Comparison of ENCODE assay signal across 13 cellular contexts in the genomic region with DNA sequence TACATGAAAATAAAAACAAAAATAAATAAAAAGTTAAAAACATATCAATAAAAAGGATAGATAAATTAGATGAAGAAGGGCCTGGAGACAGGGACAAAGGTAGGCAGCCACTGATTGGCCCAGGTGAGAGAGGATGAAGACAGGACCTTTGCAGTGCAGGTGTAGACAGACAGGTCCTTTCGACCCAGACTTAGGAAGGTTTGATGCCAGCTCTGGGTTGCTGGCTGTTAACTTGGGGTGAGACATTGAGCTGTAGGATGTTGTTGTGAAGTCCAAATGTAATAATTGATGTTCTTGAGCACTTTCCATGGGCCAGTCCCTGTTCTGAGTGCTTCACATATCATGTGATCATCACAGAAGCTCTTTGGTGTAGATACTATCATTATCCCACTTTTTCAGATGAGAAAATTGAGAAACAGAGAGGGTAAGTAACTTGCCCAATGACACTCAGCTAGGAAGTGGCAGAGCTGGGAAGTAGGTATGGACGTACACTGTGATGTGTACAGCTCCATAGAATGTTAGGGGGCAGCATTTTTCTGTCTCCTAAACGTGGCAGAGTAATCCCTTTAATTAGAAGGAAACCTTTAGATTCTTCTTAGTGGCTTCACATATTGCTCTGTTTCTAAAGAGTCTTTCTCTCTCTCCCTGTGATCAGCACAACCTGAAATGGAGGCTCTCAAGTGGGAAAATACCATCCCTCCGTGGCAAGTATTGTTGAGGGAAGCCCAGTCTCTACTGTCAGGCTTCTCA.
DNase-seq lines count a peak whose midpoint lies in the region; ATAC-seq, FAIRE-seq and TF ChIP-seq lines count a peak whose summit lies in the region.
"Had no signal": no experiment of that assay in that cellular context is flagged by ENCODE, and none has a peak within 500 bp of the region (broad histone marks: within the 10 kb centered on the region; RNA-seq: fewer than 3 reads in every experiment).

No MANE protein-coding gene starts in this region.

- H3K27ac Mint-ChIP-seq in activated naive CD4-positive, alpha-beta T cell treated with anti-CD3 and anti-CD28 coated beads, Interleukin-2, amount 50 U/mL, for 72 hours, result peak overlapping the region; percentile 37 to 83
- H3K27ac Mint-ChIP-seq in activated naive CD4-positive, alpha-beta T cell treated with anti-CD3 and anti-CD28 coated beads, Interleukin-2, amount 10 ng/mL, durations not matched to agents 7 days and 5 days, result no peak overlapping the region
- no peak overlapping the region for H3K27ac Mint-ChIP-seq in mesothelial cell of epicardium
- H3K27ac Mint-ChIP-seq: T-helper 1 cell treated with Interleukin-12 subunit alpha and Interleukin-12 subunit beta and Interleukin-4 antibody, amounts not matched to agents 30 μg/mL and 1 μg/mL, for 36 hours had no signal

- 27% methylated on average over 4 of the region's 4 CpGs for WGBS in GM12878 (ENCODE audit: insufficient coverage, insufficient replicate concordance, low lambda C conversion rate, missing lambda C conversion rate)

- POLR2A ChIA-PET in GM12878 (lab: Charles Lee), result interaction anchor here (0.9 kb wide), 1 partner anchor 164 kb away, joined by 4 read pairs; no protein-coding TSS in a partner anchor

- no peaks in the 10 kb centered on the region; the same call in 1 of the 2 replicates for H3K79me2 ChIP-seq in GM12878 (ENCODE audit: control insufficient read depth, insufficient read depth, low read length)

- SMC1A ChIA-PET in GM12878 (lab: Charles Lee; ENCODE audit: uncharacterized antibody, unreplicated experiment), result interaction anchor here (0.6 to 5.0 kb wide), 54 partner anchors 12 to 798 kb away, joined by 3 to 66 read pairs (median 4); no protein-coding TSS in a partner anchor

- TF ChIP-seq RAD21 in GM12878 (IDR thresholded peaks at IDR 0.05; ENCODE audit: insufficient read depth, low read depth, low read length), result no peak

- H3K9me3 ChIP-seq in GM12878 (replicated peaks; ENCODE audit: control insufficient read depth, insufficient read depth, low read length) (no peaks in the 10 kb centered on the region), stomach smooth muscle (ENCODE audit: control insufficient read depth in 2 of 2, low read length in 2 of 2) (no peaks in the 10 kb centered on the region)
- H3K9me3 ChIP-seq: adrenal gland, ovary had no signal

- in situ Hi-C loops in GM12878 (cut with MboI), result no loop called here

- H3K36me3 Mint-ChIP-seq in activated naive CD4-positive, alpha-beta T cell treated with anti-CD3 and anti-CD28 coated beads, Interleukin-2, amount 50 U/mL, for 72 hours, result no peaks in the 10 kb centered on the region
- no peaks in the 10 kb centered on the region for H3K36me3 Mint-ChIP-seq in activated naive CD4-positive, alpha-beta T cell treated with anti-CD3 and anti-CD28 coated beads, Interleukin-2, amount 10 ng/mL, durations not matched to agents 7 days and 5 days
- no peaks in the 10 kb centered on the region for H3K36me3 Mint-ChIP-seq in mesothelial cell of epicardium

- peak overlapping the region; percentile 84 for H2AFZ ChIP-seq in GM12878 (ENCODE audit: control insufficient read depth, low read depth, low read length)

- H3K4me1 ChIP-seq in GM12878 (ENCODE audit: control insufficient read depth, insufficient read depth, low read length) (peaks cover 3% of the 10 kb centered on the region; the same call in 1 of the 2 replicates), stomach smooth muscle (ENCODE audit: control insufficient read depth, insufficient read depth, low read length) (no peaks in the 10 kb centered on the region)
- H3K4me1 ChIP-seq: adrenal gland had no signal

- H3K36me3 ChIP-seq in GM12878 (ENCODE audit: control insufficient read depth in 2 of 2, insufficient read depth in 2 of 2, low read length in 1 of 2) (no peaks in the 10 kb centered on the region), stomach smooth muscle (ENCODE audit: control insufficient read depth in 2 of 2, insufficient read depth in 2 of 2, low read length in 2 of 2) (no peaks in the 10 kb centered on the region)
- H3K36me3 ChIP-seq: adrenal gland, ovary had no signal

- TF ChIP-seq POLR2A in GM12878 (IDR thresholded peaks at IDR 0.05; ENCODE audit: low read depth, low read length), result no peak

- no peak overlapping the region for H3K4me3 Mint-ChIP-seq in activated naive CD4-positive, alpha-beta T cell treated with anti-CD3 and anti-CD28 coated beads, Interleukin-2, amount 10 ng/mL, durations not matched to agents 7 days and 5 days
- no peak overlapping the region for H3K4me3 Mint-ChIP-seq in mesothelial cell of epicardium
- H3K4me3 Mint-ChIP-seq: T-helper 1 cell treated with Interleukin-12 subunit alpha and Interleukin-12 subunit beta and Interleukin-4 antibody, amounts not matched to agents 30 μg/mL and 1 μg/mL, for 36 hours had no signal

- H3K9me3 Mint-ChIP-seq in activated naive CD4-positive, alpha-beta T cell treated with anti-CD3 and anti-CD28 coated beads, Interleukin-2, amount 50 U/mL, for 72 hours, result no peaks in the 10 kb centered on the region
- H3K9me3 Mint-ChIP-seq in activated naive CD4-positive, alpha-beta T cell treated with anti-CD3 and anti-CD28 coated beads, Interleukin-2, amount 10 ng/mL, durations not matched to agents 7 days and 5 days, result no peaks in the 10 kb centered on the region
- no peaks in the 10 kb centered on the region for H3K9me3 Mint-ChIP-seq in mesothelial cell of epicardium
- H3K9me3 Mint-ChIP-seq: T-helper 1 cell treated with Interleukin-12 subunit alpha and Interleukin-12 subunit beta and Interleukin-4 antibody, amounts not matched to agents 30 μg/mL and 1 μg/mL, for 36 hours had no signal

- RAD21 ChIA-PET in GM12878 (lab: Charles Lee; ENCODE audit: unreplicated experiment), result interaction anchor here (0.5 to 5.2 kb wide), 38 partner anchors 13 to 975 kb away, joined by 3 to 89 read pairs (median 6); a partner anchor contains a TSS

- no peak overlapping the region for H3K4me2 ChIP-seq in GM12878 (ENCODE audit: control insufficient read depth, insufficient read depth)

- no peak for TF ChIP-seq EP300 in GM12878 (IDR thresholded peaks at IDR 0.05; ENCODE audit: borderline replicate concordance in 1 of 2, control insufficient read depth in 1 of 2, low read depth in 2 of 2, low read length in 2 of 2)

- BruUV-seq in GM12878 (replicated peaks; lab: Mats Ljungman, UMichigan), result no TSS peak

- no peak for TF ChIP-seq CTCF in GM12878 (IDR thresholded peaks at IDR 0.05 in 2 of 3, conservative IDR thresholded peaks at IDR 0.05 in 1 of 3; ENCODE audit: control insufficient read depth in 2 of 3, extremely low read depth in 1 of 3, insufficient read depth in 1 of 3, low read depth in 3 of 3, low read length in 3 of 3)
- no peak for TF ChIP-seq CTCF in mesothelial cell of epicardium (IDR thresholded peaks at IDR 0.05; ENCODE audit: unreplicated experiment)

- H3K27me3 ChIP-seq in GM12878 (replicated peaks in 1 of 2; ENCODE audit: control insufficient read depth in 2 of 2, insufficient read depth in 2 of 2, low read length in 1 of 2), result no peaks in the 10 kb centered on the region
- H3K27me3 ChIP-seq in stomach smooth muscle (ENCODE audit: control insufficient read depth in 1 of 2, insufficient read depth in 2 of 2, low read length in 2 of 2), result peaks cover 0 to 2% of the 10 kb centered on the region in 2 donors
- H3K27me3 ChIP-seq: adrenal gland, ovary had no signal

- peaks cover 11% of the 10 kb centered on the region for H3K27me3 Mint-ChIP-seq in activated naive CD4-positive, alpha-beta T cell treated with anti-CD3 and anti-CD28 coated beads, Interleukin-2, amount 10 ng/mL, durations not matched to agents 7 days and 5 days
- peaks cover 2% of the 10 kb centered on the region for H3K27me3 Mint-ChIP-seq in mesothelial cell of epicardium (ENCODE audit: low read depth)

- peaks cover 2% of the 10 kb centered on the region for H3K4me1 Mint-ChIP-seq in activated naive CD4-positive, alpha-beta T cell treated with anti-CD3 and anti-CD28 coated beads, Interleukin-2, amount 10 ng/mL, durations not matched to agents 7 days and 5 days
- H3K4me1 Mint-ChIP-seq in mesothelial cell of epicardium, result peaks cover 21% of the 10 kb centered on the region

- no peaks in the 10 kb centered on the region for H4K20me1 ChIP-seq in GM12878 (ENCODE audit: control insufficient read depth, insufficient read depth)

- peak; percentile 27 to 34 for ATAC-seq in activated naive CD4-positive, alpha-beta T cell treated with anti-CD3 and anti-CD28 coated beads, Interleukin-2, amount 50 U/mL, for 72 hours
- ATAC-seq in HG02981 (IDR thresholded peaks at IDR 0.05; ENCODE audit: unreplicated experiment) (peak; percentile 26), GM12878 (peak; percentile 59; the same call in 2 of the 3 replicates)

- no peak for FAIRE-seq in GM12878 (lab: Jason Lieb, UNC)

- H3K4me3 ChIP-seq in GM12878, result no peak overlapping the region
- H3K4me3 ChIP-seq in stomach smooth muscle (ENCODE audit: low read length in 2 of 2), result peak overlapping the region; percentile 3 to 13
- H3K4me3 ChIP-seq: adrenal gland, ovary had no signal

- CTCF ChIA-PET in activated naive CD4-positive, alpha-beta T cell treated with anti-CD3 and anti-CD28 coated beads, Interleukin-2, amount 10 ng/mL, durations not matched to agents 7 days and 5 days (lab: Charles Lee), result interaction anchor here (0.7 to 6.7 kb wide), 46 partner anchors 9 to 359 kb away, joined by 3 to 142 read pairs (median 4); no protein-coding TSS in a partner anchor
- CTCF ChIA-PET in GM12878 (lab: Yijun Ruan, JAX), result interaction anchor here (0.5 to 6.7 kb wide), 64 partner anchors 9 to 797 kb away, joined by 3 to 135 read pairs (median 4); a partner anchor contains a TSS

- H3K27ac ChIP-seq in GM12878 (ENCODE audit: control insufficient read depth, insufficient read depth) (no peak overlapping the region), stomach smooth muscle (ENCODE audit: low read length) (no peak overlapping the region)
- H3K27ac ChIP-seq: adrenal gland, HL-60, ovary had no signal

- no peak overlapping the region for H3K9ac ChIP-seq in GM12878 (ENCODE audit: control insufficient read depth, insufficient read depth, low read length)
- peak overlapping the region in 1 of 2 donors; percentile 13 for H3K9ac ChIP-seq in stomach smooth muscle (ENCODE audit: low read length in 2 of 2)

- DNase-seq in activated naive CD4-positive, alpha-beta T cell treated with anti-CD3 and anti-CD28 coated beads, Interleukin-2, amount 50 U/mL, for 72 hours (ENCODE audit: low spot score in 2 of 2), result no peak
- no peak for DNase-seq in activated naive CD4-positive, alpha-beta T cell treated with anti-CD3 and anti-CD28 coated beads, Interleukin-2, amount 10 ng/mL, durations not matched to agents 7 days and 5 days
- DNase-seq in GM12878 (ENCODE audit: low read depth, low spot score) (no peak), NCI-H1105 (lab: John Stamatoyannopoulos, UW) (no peak), mesothelial cell of epicardium (ENCODE audit: low spot score in 2 of 2, unreplicated experiment in 2 of 2) (no peak), T-helper 9 cell (no peak)
- DNase-seq: cortex of kidney had no signal

- intact Hi-C loops in GM12878 (cut with micrococcal nuclease; ENCODE audit: unreplicated experiment), result loop anchor here (1.0 to 5.0 kb wide), 3 partner anchors 81 to 208 kb away; no protein-coding TSS in a partner anchor

TF ChIP-seq in GM12878, 131 proteins besides CTCF, POLR2A, EP300 and RAD21 (continues in another document):
- TF ChIP-seq BMI1 (IDR thresholded peaks at IDR 0.05; ENCODE audit: borderline replicate concordance) (no peak), SUPT20H (IDR thresholded peaks at IDR 0.05; ENCODE audit: borderline replicate concordance, control insufficient read depth, low read depth, low read length) (no peak), NRF1 (conservative IDR thresholded peaks at IDR 0.05; ENCODE audit: low read depth, low read length) (no peak)

Comparison
In these comparisons a context has a peak if more than half of its experiments do, and no peak if none do; other contexts are left out.
1. H3K27ac Mint-ChIP-seq: peak in activated naive CD4-positive, alpha-beta T cell treated with anti-CD3 and anti-CD28 coated beads, Interleukin-2, amount 50 U/mL, for 72 hours (2 of 2); none in activated naive CD4-positive, alpha-beta T cell treated with anti-CD3 and anti-CD28 coated beads, Interleukin-2, amount 10 ng/mL, durations not matched to agents 7 days and 5 days (single experiment) and mesothelial cell of epicardium (single experiment).
2. Peak in every context shown above with its lines, with median percentiles within 50 percentile points of each other: ATAC-seq.